21 cellular contexts compared by ENCODE assay signal in genomic region chr3:174158674-174159073, GRCh38.
"Had no signal": no experiment of that assay in that cellular context is flagged by ENCODE, and none has a peak within 500 bp of the region (broad histone marks: within the 10 kb centered on the region; RNA-seq: fewer than 3 reads in every experiment).

No MANE protein-coding gene starts in this region.

- DNase-seq: activated CD4-positive, alpha-beta T cell treated with anti-CD3 and anti-CD28 coated beads for 1 hour; activated gamma-delta T cell; activated T-cell treated with anti-CD3 and anti-CD28 coated beads, Interleukin-2, amount 50 U/mL, for 72 hours; cerebellar nuclear complex; effector CD4-positive, alpha-beta T cell; gastrocnemius medialis; head of caudate nucleus; naive B cell; right lobe of liver; stimulated activated CD4-positive, alpha-beta T cell treated with anti-CD3 and anti-CD28 coated beads, Interleukin-4, amount 100 ng/mL, for 1 hour; stomach; SW 1271; T-helper 2 cell; upper lobe of left lung; WERI-Rb-1 had no signal

- H3K36me3 Mint-ChIP-seq: activated naive CD4-positive, alpha-beta T cell treated with anti-CD3 and anti-CD28 coated beads, Interleukin-2, amount 50 U/mL, for 72 hours; brain; memory B cell; naive B cell had no signal

- H3K27ac Mint-ChIP-seq: activated naive CD4-positive, alpha-beta T cell treated with anti-CD3 and anti-CD28 coated beads, Interleukin-2, amount 50 U/mL, for 72 hours; activated T-cell treated with anti-CD3 and anti-CD28 coated beads, Interleukin-2, amount 50 U/mL, for 72 hours; brain; memory B cell; naive B cell had no signal

- H3K27me3 Mint-ChIP-seq: brain, memory B cell, naive B cell had no signal

- H3K4me1 Mint-ChIP-seq: brain, memory B cell, naive B cell had no signal

- H3K4me3 ChIP-seq: gastrocnemius medialis, prostate gland, right lobe of liver, smooth muscle cell, stomach, upper lobe of left lung had no signal

- ATAC-seq: activated naive CD4-positive, alpha-beta T cell treated with anti-CD3 and anti-CD28 coated beads, Interleukin-2, amount 50 U/mL, for 72 hours; activated T-cell treated with anti-CD3 and anti-CD28 coated beads, Interleukin-2, amount 50 U/mL, for 72 hours; gastrocnemius medialis; right lobe of liver had no signal

- H3K4me3 Mint-ChIP-seq: activated T-cell treated with anti-CD3 and anti-CD28 coated beads, Interleukin-2, amount 50 U/mL, for 72 hours; brain; memory B cell; naive B cell; neural crest cell had no signal
